Comparison of ENCODE assay signal across 8 cellular contexts in the genomic region with DNA sequence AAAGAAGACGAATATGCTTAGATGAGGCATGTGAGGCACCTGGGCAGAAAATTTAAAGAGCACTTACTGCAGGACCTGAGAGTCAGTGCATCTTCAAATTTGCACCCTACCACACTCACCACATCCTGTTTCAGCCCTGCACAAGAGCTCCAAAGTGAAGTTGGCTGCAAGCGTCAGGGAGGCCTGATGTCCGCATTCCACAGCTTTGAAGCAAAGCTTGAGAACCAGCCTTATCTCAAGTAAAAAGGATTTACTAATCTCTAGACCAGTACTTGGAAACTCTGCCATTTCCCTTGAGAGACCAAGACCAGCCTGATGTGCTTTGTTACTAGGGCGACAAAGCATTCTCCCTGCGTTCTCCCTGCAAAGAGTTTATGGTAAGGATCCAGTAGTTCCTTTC. TPM values are rescaled to one million over a fixed set of nuclear protein-coding genes. Genes with fewer than 3 reads are reported as not detected.
A peak's percentile ranks its signal among the peaks of the same experiment; 100 is the strongest.
DNase-seq lines count a peak whose midpoint lies in the region; ATAC-seq, FAIRE-seq and TF ChIP-seq lines count a peak whose summit lies in the region.

No MANE protein-coding gene starts in this region.

- TF ChIP-seq CTCF in Caco-2 (IDR thresholded peaks at IDR 0.05; ENCODE audit: insufficient read depth in 1 of 2, low read depth in 1 of 2, low read length in 1 of 2, severe bottlenecking in 1 of 2, unreplicated experiment in 1 of 2) (no peak), GM12878 (IDR thresholded peaks at IDR 0.05 in 2 of 3, conservative IDR thresholded peaks at IDR 0.05 in 1 of 3; ENCODE audit: control insufficient read depth in 2 of 3, extremely low read depth in 1 of 3, insufficient read depth in 1 of 3, low read depth in 3 of 3, low read length in 3 of 3) (no peak)

- in situ Hi-C loops in GM12878 (cut with MboI), result no loop called here

- H3K4me1 ChIP-seq in Caco-2 (peaks cover 22% of the 10 kb centered on the region), GM12878 (ENCODE audit: control insufficient read depth, insufficient read depth, low read length) (peaks cover 13% of the 10 kb centered on the region; the same call in 1 of the 2 replicates)

- intact Hi-C loops in Caco-2 (cut with micrococcal nuclease; ENCODE audit: unreplicated experiment) (no loop called here), GM12878 (cut with micrococcal nuclease; ENCODE audit: unreplicated experiment) (no loop called here)

- no peaks in the 10 kb centered on the region for H3K36me3 Mint-ChIP-seq in Caco-2 (ENCODE audit: insufficient read depth, unreplicated experiment)

- no TSS peak for BruUV-seq in Caco-2 (replicated peaks; lab: Mats Ljungman, UMichigan)
- no TSS peak for BruUV-seq in GM12878 (replicated peaks; lab: Mats Ljungman, UMichigan)

- H3K27ac Mint-ChIP-seq in Caco-2 (ENCODE audit: unreplicated experiment), result peak overlapping the region; percentile 39

- H2AFZ ChIP-seq in GM12878 (ENCODE audit: control insufficient read depth, low read depth, low read length), result peak overlapping the region; percentile 5

- RAD21 ChIA-PET in GM12878 (lab: Charles Lee; ENCODE audit: unreplicated experiment), result no interaction called here

- no peaks in the 10 kb centered on the region for H3K27me3 Mint-ChIP-seq in Caco-2 (ENCODE audit: insufficient read depth, unreplicated experiment)

- SMC1A ChIA-PET in GM12878 (lab: Charles Lee; ENCODE audit: uncharacterized antibody, unreplicated experiment), result interaction anchor here (1.6 to 6.4 kb wide), 6 partner anchors 22 to 414 kb away, joined by 3 to 66 read pairs (median 10); no protein-coding TSS in a partner anchor

- TF ChIP-seq EP300 in GM12878 (IDR thresholded peaks at IDR 0.05; ENCODE audit: borderline replicate concordance in 1 of 2, control insufficient read depth in 1 of 2, low read depth in 2 of 2, low read length in 2 of 2), result no peak

- DNase-seq in Caco-2 (peak; percentile 45 to 48), NCI-H82 treated with DMSO at 0.1 percent for 48 hours (lab: John Stamatoyannopoulos, UW; ENCODE audit: unreplicated experiment) (peak; percentile 22), GM12878 (ENCODE audit: low read depth, low spot score) (peak; percentile 47), cerebellar cortex (ENCODE audit: low spot score) (no peak), caudate nucleus (lab: John Stamatoyannopoulos, UW) (no peak), NCI-H2227 (lab: John Stamatoyannopoulos, UW; ENCODE audit: unreplicated experiment) (no peak)
- peak; percentile 60 for DNase-seq in stimulated activated CD8-positive, alpha-beta memory T cell treated with anti-CD3 and anti-CD28 coated beads, Interleukin-4, amount 100 ng/mL, for 48 hours

- POLR2A ChIA-PET in Caco-2 (lab: Charles Lee) (interaction anchor here (1.1 kb wide), 1 partner anchor 77 kb away, joined by 3 read pairs; no protein-coding TSS in a partner anchor), GM12878 (lab: Charles Lee) (interaction anchor here (0.6 kb wide), 1 partner anchor 825 kb away, joined by 4 read pairs; no protein-coding TSS in a partner anchor)

- H3K36me3 ChIP-seq in Caco-2 (ENCODE audit: control insufficient read depth, insufficient read depth, low read length), result no peaks in the 10 kb centered on the region
- no peaks in the 10 kb centered on the region for H3K36me3 ChIP-seq in GM12878 (ENCODE audit: control insufficient read depth in 2 of 2, insufficient read depth in 2 of 2, low read length in 1 of 2)

- peak; percentile 43 for ATAC-seq in GM21529 (IDR thresholded peaks at IDR 0.05; ENCODE audit: unreplicated experiment)
- peak; percentile 29 for ATAC-seq in GM12878

- TF ChIP-seq RAD21 in GM12878 (IDR thresholded peaks at IDR 0.05; ENCODE audit: insufficient read depth, low read depth, low read length), result no peak

- H3K27me3 ChIP-seq in Caco-2 (replicated peaks; ENCODE audit: control insufficient read depth, insufficient read depth, low read length), result no peaks in the 10 kb centered on the region
- H3K27me3 ChIP-seq in GM12878 (replicated peaks in 1 of 2; ENCODE audit: control insufficient read depth in 2 of 2, insufficient read depth in 2 of 2, low read length in 1 of 2), result no peaks in the 10 kb centered on the region

- 0% methylated on average over 5 of the region's 5 CpGs for WGBS in GM12878 (ENCODE audit: insufficient coverage, insufficient replicate concordance, low lambda C conversion rate, missing lambda C conversion rate)

- H3K9me3 Mint-ChIP-seq in Caco-2 (ENCODE audit: unreplicated experiment), result no peaks in the 10 kb centered on the region

- no peak for TF ChIP-seq POLR2A in GM12878 (IDR thresholded peaks at IDR 0.05; ENCODE audit: low read depth, low read length)

- no peaks in the 10 kb centered on the region for H4K20me1 ChIP-seq in GM12878 (ENCODE audit: control insufficient read depth, insufficient read depth)

- H3K9me3 ChIP-seq in Caco-2 (no peaks in the 10 kb centered on the region), GM12878 (replicated peaks; ENCODE audit: control insufficient read depth, insufficient read depth, low read length) (no peaks in the 10 kb centered on the region)

- H3K9ac ChIP-seq in GM12878 (ENCODE audit: control insufficient read depth, insufficient read depth, low read length), result no peak overlapping the region

- H3K4me2 ChIP-seq in GM12878 (ENCODE audit: control insufficient read depth, insufficient read depth), result peak overlapping the region; percentile 40

- H3K4me3 Mint-ChIP-seq in Caco-2 (ENCODE audit: unreplicated experiment), result no peak overlapping the region

- H3K4me3 ChIP-seq in Caco-2 (ENCODE audit: low read depth, low read length), result no peak overlapping the region
- 0 out of 2 replicates have a peak overlapping the region, but pooled peaks have one; percentile 4 for H3K4me3 ChIP-seq in GM12878

- peaks cover 17% of the 10 kb centered on the region for H3K79me2 ChIP-seq in GM12878 (ENCODE audit: control insufficient read depth, insufficient read depth, low read length)

- CTCF ChIA-PET in Caco-2 (lab: Charles Lee) (interaction anchor here (0.8 to 1.0 kb wide), 2 partner anchors 78 to 105 kb away, joined by 3 read pairs; a partner anchor contains a TSS), GM12878 (lab: Yijun Ruan, JAX) (interaction anchor here (1.4 to 9.9 kb wide), 6 partner anchors 16 to 414 kb away, joined by 3 to 163 read pairs (median 84); a partner anchor contains a TSS)

- H3K27ac ChIP-seq in GM12878 (ENCODE audit: control insufficient read depth, insufficient read depth) (0 out of 2 replicates have a peak overlapping the region, but pooled peaks have one; percentile 5), caudate nucleus (ENCODE audit: low read depth, low read length) (no peak overlapping the region)

- H3K4me1 Mint-ChIP-seq in Caco-2 (ENCODE audit: low read depth, unreplicated experiment), result no peaks in the 10 kb centered on the region

- peak; percentile 65 for FAIRE-seq in GM12878 (lab: Jason Lieb, UNC)

TF ChIP-seq in GM12878, 131 proteins besides CTCF, POLR2A, EP300 and RAD21 (continues in another document):
- TF ChIP-seq ESRRA (IDR thresholded peaks at IDR 0.05; ENCODE audit: low read length), result no peak
- TF ChIP-seq, protein P1, sequence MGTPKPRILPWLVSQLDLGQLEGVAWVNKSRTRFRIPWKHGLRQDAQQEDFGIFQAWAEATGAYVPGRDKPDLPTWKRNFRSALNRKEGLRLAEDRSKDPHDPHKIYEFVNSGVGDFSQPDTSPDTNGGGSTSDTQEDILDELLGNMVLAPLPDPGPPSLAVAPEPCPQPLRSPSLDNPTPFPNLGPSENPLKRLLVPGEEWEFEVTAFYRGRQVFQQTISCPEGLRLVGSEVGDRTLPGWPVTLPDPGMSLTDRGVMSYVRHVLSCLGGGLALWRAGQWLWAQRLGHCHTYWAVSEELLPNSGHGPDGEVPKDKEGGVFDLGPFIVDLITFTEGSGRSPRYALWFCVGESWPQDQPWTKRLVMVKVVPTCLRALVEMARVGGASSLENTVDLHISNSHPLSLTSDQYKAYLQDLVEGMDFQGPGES (IDR thresholded peaks at IDR 0.05), result no peak
- no peak for TF ChIP-seq POU2F2 (IDR thresholded peaks at IDR 0.05; ENCODE audit: borderline replicate concordance, low read depth, low read length)
- TF ChIP-seq ZNF217 (IDR thresholded peaks at IDR 0.05), result no peak
- no peak for TF ChIP-seq NRF1 (conservative IDR thresholded peaks at IDR 0.05; ENCODE audit: low read depth, low read length)

RNA-seq across cellular contexts. Expression of a gene that starts 3.4 kb away (rescaled TPM):
- total RNA-seq in Caco-2 (2022) (39.2 and 49.4 TPM in 2 replicates), GM12878 (2014; rRNA removed) (48.0 and 58.4 TPM in 2 replicates), GM12878 (2014; rRNA removed; fragmentation: Illumina TruSeq; extraction: Trizol) (71.5 and 79.3 TPM in 2 replicates), GM12878 (2021) (39.5 and 43.2 TPM in 2 replicates)
- total RNA-seq in GM12878 (2013; cell fraction: nucleolus; rRNA removed), result 26.2 and 27.2 TPM in 2 replicates
- 42.4 TPM for polyA plus RNA-seq in GM12878 (2011; ENCODE audit: low read depth)
- polyA plus RNA-seq in GM12878 (2011; rRNA removed) (39.1 and 63.6 TPM in 2 replicates), GM12878 (2014; fragmentation: Illumina TruSeq; extraction: Trizol) (89.8 and 119 TPM in 2 replicates), GM12878 (2014; fragmentation: Nextera tagmentation; extraction: Ambion mirVana) (10 to 100 TPM; 70.1 to 74.1 TPM), GM12878 (2014; rRNA removed) (37.6 and 42.6 TPM in 2 replicates), GM12878 (2016; fragmentation: Nextera tagmentation; extraction: Ambion mirVana) (10 to 100 TPM; 77.4 to 82.1 TPM)
- polyA plus RNA-seq in GM12878 (2011; cell fraction: cytosol; rRNA removed), result 12.1 and 12.3 TPM in 2 replicates
- polyA plus RNA-seq in GM12878 (2011; cell fraction: nucleus; rRNA removed), result 16.0 and 17.7 TPM in 2 replicates
- polyA plus RNA-seq in GM12878 (2012), result 32.1 and 32.6 TPM in 2 replicates
- 24.7 and 31.5 TPM in 2 replicates for polyA minus RNA-seq in GM12878 (2011; rRNA and poly(A)+ RNA removed)
- 21.3 and 31.0 TPM in 2 replicates for polyA minus RNA-seq in GM12878 (2011; cell fraction: cytosol; rRNA and poly(A)+ RNA removed)
- polyA minus RNA-seq in GM12878 (2011; cell fraction: nucleus; rRNA and poly(A)+ RNA removed), result 13.3 and 16.4 TPM in 2 replicates

RNA-seq across cellular contexts. Expression of a gene that starts 16.6 kb away (rescaled TPM):
- total RNA-seq in Caco-2 (2022) (2.2 and 4.7 TPM in 2 replicates), GM12878 (2014; rRNA removed) (3.9 and 4.1 TPM in 2 replicates), GM12878 (2014; rRNA removed; fragmentation: Illumina TruSeq; extraction: Trizol) (4.2 and 5.2 TPM in 2 replicates), GM12878 (2021) (1.7 and 2.0 TPM in 2 replicates)
- total RNA-seq in GM12878 (2013; cell fraction: nucleolus; rRNA removed), result 19.2 and 21.8 TPM in 2 replicates
- polyA plus RNA-seq in GM12878 (2011; ENCODE audit: low read depth), result 0.87 TPM
- polyA plus RNA-seq in GM12878 (2011; rRNA removed) (1.7 and 2.4 TPM in 2 replicates), GM12878 (2014; fragmentation: Illumina TruSeq; extraction: Trizol) (2.4 and 2.5 TPM in 2 replicates), GM12878 (2014; fragmentation: Nextera tagmentation; extraction: Ambion mirVana) (1 to 10 TPM; 1.3 to 2.9 TPM), GM12878 (2014; rRNA removed) (2.9 and 3.0 TPM in 2 replicates), GM12878 (2016; fragmentation: Nextera tagmentation; extraction: Ambion mirVana) (1 to 10 TPM; 1.9 to 3.3 TPM)
- 0.33 and 0.67 TPM in 2 replicates for polyA plus RNA-seq in GM12878 (2011; cell fraction: cytosol; rRNA removed)
- 1.4 and 1.5 TPM in 2 replicates for polyA plus RNA-seq in GM12878 (2011; cell fraction: nucleus; rRNA removed)
- 1.5 and 1.7 TPM in 2 replicates for polyA plus RNA-seq in GM12878 (2012)
- polyA minus RNA-seq in GM12878 (2011; rRNA and poly(A)+ RNA removed), result 2.3 and 2.5 TPM in 2 replicates
- 0.40 and 1.4 TPM in 2 replicates for polyA minus RNA-seq in GM12878 (2011; cell fraction: cytosol; rRNA and poly(A)+ RNA removed)
- 2.9 and 5.5 TPM in 2 replicates for polyA minus RNA-seq in GM12878 (2011; cell fraction: nucleus; rRNA and poly(A)+ RNA removed)

Comparison
In these comparisons a context has a peak if more than half of its experiments do, and no peak if none do; other contexts are left out.
1. DNase-seq: peak in Caco-2 (2 of 2), NCI-H82 treated with DMSO at 0.1 percent for 48 hours (single experiment), GM12878 (single experiment) and stimulated activated CD8-positive, alpha-beta memory T cell treated with anti-CD3 and anti-CD28 coated beads, Interleukin-4, amount 100 ng/mL, for 48 hours (single experiment); none in cerebellar cortex (single experiment), caudate nucleus (0 of 61) and NCI-H2227 (single experiment).